Comparison of ENCODE assay signal across 15 cellular contexts in genomic region chrX:153684447-153685178, GRCh38. TPM values are rescaled to one million over a fixed set of nuclear protein-coding genes. Genes with fewer than 3 reads are reported as not detected.
DNase-seq lines count a peak whose midpoint lies in the region; ATAC-seq and TF ChIP-seq lines count a peak whose summit lies in the region.
"Had no signal": no experiment of that assay in that cellular context is flagged by ENCODE, and none has a peak within 500 bp of the region (broad histone marks: within the 10 kb centered on the region; RNA-seq: fewer than 3 reads in every experiment).

No MANE protein-coding gene starts in this region.

- no peaks in the 10 kb centered on the region for H3K36me3 Mint-ChIP-seq in MCF 10A (ENCODE audit: insufficient read depth, unreplicated experiment)
- no peaks in the 10 kb centered on the region for H3K36me3 Mint-ChIP-seq in activated CD4-positive, alpha-beta memory T cell treated with anti-CD3 and anti-CD28 coated beads, Interleukin-2, amount 10 ng/mL, durations not matched to agents 7 days and 5 days (ENCODE audit: low read depth)
- H3K36me3 Mint-ChIP-seq: immature natural killer cell had no signal

- ATAC-seq in right cardiac atrium (no peak), left ventricle myocardium superior (no peak)
- ATAC-seq: effector memory CD8-positive, alpha-beta T cell; mucosa of descending colon; psoas muscle had no signal

- H3K4me3 ChIP-seq in right cardiac atrium (ENCODE audit: low read length): no peak overlapping the region
- H3K4me3 ChIP-seq: breast epithelium, mucosa of descending colon, psoas muscle, SK-N-MC had no signal

- 61% methylated on average over 22 of the region's 22 CpGs for WGBS in right cardiac atrium

- no peaks in the 10 kb centered on the region for H3K9me3 ChIP-seq in right cardiac atrium (ENCODE audit: control insufficient read depth, low read length)
- H3K9me3 ChIP-seq: mucosa of descending colon, psoas muscle had no signal

- H3K4me1 Mint-ChIP-seq in MCF 10A (ENCODE audit: insufficient read depth, unreplicated experiment): no peaks in the 10 kb centered on the region
- no peaks in the 10 kb centered on the region for H3K4me1 Mint-ChIP-seq in activated CD4-positive, alpha-beta memory T cell treated with anti-CD3 and anti-CD28 coated beads, Interleukin-2, amount 10 ng/mL, durations not matched to agents 7 days and 5 days
- H3K4me1 Mint-ChIP-seq: immature natural killer cell had no signal

- H3K4me3 Mint-ChIP-seq in MCF 10A (ENCODE audit: unreplicated experiment): no peak overlapping the region
- no peak overlapping the region for H3K4me3 Mint-ChIP-seq in activated CD4-positive, alpha-beta memory T cell treated with anti-CD3 and anti-CD28 coated beads, Interleukin-2, amount 10 ng/mL, durations not matched to agents 7 days and 5 days
- H3K4me3 Mint-ChIP-seq: effector memory CD8-positive, alpha-beta T cell; immature natural killer cell had no signal

- no peaks in the 10 kb centered on the region for H3K27me3 ChIP-seq in right cardiac atrium (ENCODE audit: control insufficient read depth, insufficient read depth)

- H3K27me3 Mint-ChIP-seq in MCF 10A (ENCODE audit: insufficient read depth, unreplicated experiment): no peaks in the 10 kb centered on the region
- H3K27me3 Mint-ChIP-seq in activated CD4-positive, alpha-beta memory T cell treated with anti-CD3 and anti-CD28 coated beads, Interleukin-2, amount 10 ng/mL, durations not matched to agents 7 days and 5 days: peaks cover 14% of the 10 kb centered on the region

- peak in 2 of 3 donors; percentile 4 to 49 for DNase-seq in right cardiac atrium
- DNase-seq in left ventricle myocardium superior: no peak
- DNase-seq in left kidney (ENCODE audit: low read depth, low spot score): peak; percentile 50
- DNase-seq in MCF 10A (ENCODE audit: unreplicated experiment): no peak
- no peak for DNase-seq in inferior parietal cortex (ENCODE audit: extremely low spot score)
- no peak for DNase-seq in activated CD4-positive, alpha-beta memory T cell treated with anti-CD3 and anti-CD28 coated beads, Interleukin-2, amount 10 ng/mL, durations not matched to agents 7 days and 5 days
- DNase-seq: activated naive CD4-positive, alpha-beta T cell; effector memory CD8-positive, alpha-beta T cell; immature natural killer cell; mucosa of descending colon; MV-4-11; NCI-H2171 treated with DMSO at 0.1 percent for 48 hours had no signal

- H3K4me1 ChIP-seq in right cardiac atrium (ENCODE audit: control insufficient read depth, insufficient read depth, low read length): no peaks in the 10 kb centered on the region
- H3K4me1 ChIP-seq: breast epithelium, psoas muscle had no signal

- no peak overlapping the region for H3K27ac Mint-ChIP-seq in MCF 10A (ENCODE audit: low read depth, unreplicated experiment)
- no peak overlapping the region for H3K27ac Mint-ChIP-seq in activated CD4-positive, alpha-beta memory T cell treated with anti-CD3 and anti-CD28 coated beads, Interleukin-2, amount 10 ng/mL, durations not matched to agents 7 days and 5 days
- H3K27ac Mint-ChIP-seq: effector memory CD8-positive, alpha-beta T cell; immature natural killer cell had no signal

- intact Hi-C loops in right cardiac atrium (cut with DNase I) (no loop called here), left ventricle myocardium superior (cut with micrococcal nuclease) (no loop called here), MCF 10A (cut with micrococcal nuclease) (no loop called here)

- CTCF ChIA-PET in MCF 10A (lab: Yijun Ruan, JAX): interaction anchor here (0.6 to 1.5 kb wide), 7 partner anchors 16 to 841 kb away, joined by 3 read pairs; no protein-coding TSS in a partner anchor
- CTCF ChIA-PET in activated CD4-positive, alpha-beta memory T cell treated with anti-CD3 and anti-CD28 coated beads, Interleukin-2, amount 10 ng/mL, durations not matched to agents 7 days and 5 days (lab: Charles Lee): interaction anchor here (0.9 to 1.1 kb wide), 2 partner anchors 18 to 24 kb away, joined by 4 to 5 read pairs; no protein-coding TSS in a partner anchor

- H3K9me3 Mint-ChIP-seq in MCF 10A (ENCODE audit: unreplicated experiment): no peaks in the 10 kb centered on the region
- H3K9me3 Mint-ChIP-seq in activated CD4-positive, alpha-beta memory T cell treated with anti-CD3 and anti-CD28 coated beads, Interleukin-2, amount 10 ng/mL, durations not matched to agents 7 days and 5 days: no peaks in the 10 kb centered on the region
- H3K9me3 Mint-ChIP-seq: effector memory CD8-positive, alpha-beta T cell had no signal

- no TSS peak for BruUV-seq in MCF 10A (replicated peaks; lab: Mats Ljungman, UMichigan)

- POLR2A ChIA-PET in MCF 10A (lab: Yijun Ruan, JAX): interaction anchor here (0.6 to 1.3 kb wide), 2 partner anchors 85 to 274 kb away, joined by 4 read pairs; partner anchors contain the start of gene CCNQ
- POLR2A ChIA-PET in activated CD4-positive, alpha-beta memory T cell treated with anti-CD3 and anti-CD28 coated beads, Interleukin-2, amount 10 ng/mL, durations not matched to agents 7 days and 5 days (lab: Charles Lee): no interaction called here

- no peak overlapping the region for H3K27ac ChIP-seq in right cardiac atrium (ENCODE audit: low read length)
- H3K27ac ChIP-seq: breast epithelium, psoas muscle, SK-N-MC had no signal

- TF ChIP-seq CTCF in MCF 10A (IDR thresholded peaks at IDR 0.05; ENCODE audit: unreplicated experiment): no peak

RNA-seq across cellular contexts. Expression of gene SLC6A8, which starts 3.1 kb away (rescaled TPM):
- 100 to 1,000 TPM; 107 to 191 (median 151) TPM for total RNA-seq in right cardiac atrium
- 131 TPM for polyA plus RNA-seq in right cardiac atrium
- total RNA-seq in left ventricle myocardium superior: 208 TPM
- total RNA-seq in MCF 10A (2022): 59.9 and 66.6 TPM in 2 replicates
- 1 to 10 TPM; 2.9 to 3.0 TPM for total RNA-seq in activated CD4-positive, alpha-beta memory T cell treated with anti-CD3 and anti-CD28 coated beads, Interleukin-2, amount 10 ng/mL, durations not matched to agents 7 days and 5 days

RNA-seq across cellular contexts. Expression of gene PNCK, which starts 11.0 kb away (rescaled TPM):
- total RNA-seq in right cardiac atrium: 10 to 100 TPM in 2 of 4 donors, 1 to 10 TPM in 2; 7.8 to 12.4 (median 11.0) TPM
- 9.1 TPM for polyA plus RNA-seq in right cardiac atrium
- total RNA-seq in left ventricle myocardium superior: 14.5 TPM
- not detected in 2 replicates for total RNA-seq in MCF 10A (2022)
- under 1 TPM; 0.60 to 0.96 TPM for total RNA-seq in activated CD4-positive, alpha-beta memory T cell treated with anti-CD3 and anti-CD28 coated beads, Interleukin-2, amount 10 ng/mL, durations not matched to agents 7 days and 5 days
- polyA plus RNA-seq: immature natural killer cell had no signal

RNA-seq across cellular contexts. Expression of gene DUSP9, which starts 37.6 kb away (rescaled TPM):
- total RNA-seq in right cardiac atrium (under 1 TPM in 1 of 4 donors, not detected in 3; 0.14 TPM), left ventricle myocardium superior (0.10 TPM), MCF 10A (2022) (not detected in 2 replicates)
- not detected for polyA plus RNA-seq in right cardiac atrium
- total RNA-seq in activated CD4-positive, alpha-beta memory T cell treated with anti-CD3 and anti-CD28 coated beads, Interleukin-2, amount 10 ng/mL, durations not matched to agents 7 days and 5 days: not detected
- total RNA-seq: mucosa of descending colon, psoas muscle had no signal
- polyA plus RNA-seq: immature natural killer cell, psoas muscle had no signal

RNA-seq across cellular contexts. Expression of gene BCAP31, which starts 39.6 kb away (rescaled TPM):
- 100 to 1,000 TPM; 111 to 143 (median 123) TPM for total RNA-seq in right cardiac atrium
- 149 TPM for polyA plus RNA-seq in right cardiac atrium
- total RNA-seq in left ventricle myocardium superior: 91.6 TPM
- 197 and 203 TPM in 2 replicates for total RNA-seq in MCF 10A (2022)
- total RNA-seq in activated CD4-positive, alpha-beta memory T cell treated with anti-CD3 and anti-CD28 coated beads, Interleukin-2, amount 10 ng/mL, durations not matched to agents 7 days and 5 days: 100 to 1,000 TPM; 162 TPM

RNA-seq across cellular contexts. Expression of gene ABCD1, which starts 40.0 kb away (rescaled TPM):
- total RNA-seq in right cardiac atrium: 10 to 100 TPM; 14.1 to 15.9 (median 15.5) TPM
- 11.0 TPM for polyA plus RNA-seq in right cardiac atrium
- total RNA-seq in left ventricle myocardium superior: 16.5 TPM
- total RNA-seq in MCF 10A (2022): 3.5 and 4.1 TPM in 2 replicates
- 10 to 100 TPM; 16.5 to 17.6 TPM for total RNA-seq in activated CD4-positive, alpha-beta memory T cell treated with anti-CD3 and anti-CD28 coated beads, Interleukin-2, amount 10 ng/mL, durations not matched to agents 7 days and 5 days

Comparison
In these comparisons a context has a peak if more than half of its experiments do, and no peak if none do; other contexts are left out.
1. DNase-seq: peak in right cardiac atrium (2 of 3) and left kidney (single experiment); none in left ventricle myocardium superior (single experiment), MCF 10A (single experiment), inferior parietal cortex (single experiment) and activated CD4-positive, alpha-beta memory T cell treated with anti-CD3 and anti-CD28 coated beads, Interleukin-2, amount 10 ng/mL, durations not matched to agents 7 days and 5 days (single experiment).
2. RNA of gene SLC6A8, which starts 3.1 kb away (total RNA-seq): 208 TPM in left ventricle myocardium superior (single experiment), 107 to 191 TPM in right cardiac atrium and 59.9 to 66.6 TPM in MCF 10A; 2.9 to 3.0 TPM in activated CD4-positive, alpha-beta memory T cell treated with anti-CD3 and anti-CD28 coated beads, Interleukin-2, amount 10 ng/mL, durations not matched to agents 7 days and 5 days; every median in the first group is over 10 times any median in the second.